32 cellular contexts compared by ENCODE assay signal in the genomic region with DNA sequence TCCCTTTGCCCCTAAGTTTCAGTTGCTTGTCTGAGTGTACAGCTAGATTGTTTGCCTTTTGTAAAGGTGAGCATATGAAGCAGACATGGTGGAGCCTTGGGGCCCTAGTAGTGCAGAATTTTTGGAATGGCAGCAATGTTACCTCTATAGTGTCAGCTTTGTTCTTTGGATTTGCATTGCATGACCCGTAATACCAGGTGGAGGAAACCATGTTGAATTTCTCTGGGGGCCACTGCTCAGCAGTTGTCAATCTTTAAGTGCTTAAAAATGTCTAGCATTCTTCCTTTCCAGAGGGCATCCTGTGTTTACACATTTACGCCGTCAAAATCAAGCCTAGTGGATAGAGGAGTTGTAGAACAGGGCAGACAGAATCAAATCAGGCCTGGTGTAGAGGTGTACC.
"Had no signal": no experiment of that assay in that cellular context is flagged by ENCODE, and none has a peak within 500 bp of the region (broad histone marks: within the 10 kb centered on the region; RNA-seq: fewer than 3 reads in every experiment).

No MANE protein-coding gene starts in this region.

- H3K4me2 ChIP-seq: KMS-11, PC-9 had no signal

- H3K36me3 Mint-ChIP-seq: activated naive CD8-positive, alpha-beta T cell treated with anti-CD3 and anti-CD28 coated beads for 36 hours had no signal

- H3K9me3 Mint-ChIP-seq: activated naive CD8-positive, alpha-beta T cell treated with anti-CD3 and anti-CD28 coated beads for 36 hours; activated T-helper 17 cell treated with anti-CD3 and anti-CD28 coated beads, Interleukin-2, amount 50 U/mL, for 72 hours; central memory CD8-positive, alpha-beta T cell had no signal

- H3K27ac Mint-ChIP-seq: activated CD4-positive, alpha-beta T cell treated with anti-CD3 and anti-CD28 coated beads, Interleukin-2, amount 10 ng/mL, durations not matched to agents 24 days and 14 days; activated CD8-positive, alpha-beta T cell treated with anti-CD3 and anti-CD28 coated beads for 36 hours; activated naive CD8-positive, alpha-beta T cell treated with anti-CD3 and anti-CD28 coated beads for 36 hours; activated T-cell treated with anti-CD3 and anti-CD28 coated beads, Interleukin-2, amount 50 U/mL, for 72 hours; activated T-helper 17 cell treated with anti-CD3 and anti-CD28 coated beads, Interleukin-2, amount 50 U/mL, for 72 hours had no signal

- ATAC-seq: activated CD8-positive, alpha-beta T cell treated with anti-CD3 and anti-CD28 coated beads for 36 hours; activated T-cell treated with anti-CD3 and anti-CD28 coated beads, Interleukin-2, amount 50 U/mL, for 72 hours; activated T-helper 17 cell treated with anti-CD3 and anti-CD28 coated beads, Interleukin-2, amount 50 U/mL, for 72 hours; Right ventricle myocardium inferior had no signal

- H2AFZ ChIP-seq: PC-9 had no signal

- H3K27ac ChIP-seq: cardiac muscle cell, KMS-11, PC-9, RWPE1, WERI-Rb-1 had no signal

- H3K4me3 ChIP-seq: cardiac muscle cell, PC-9 had no signal

- H3K9ac ChIP-seq: KMS-11 had no signal

- H3K4me3 Mint-ChIP-seq: activated CD4-positive, alpha-beta T cell treated with anti-CD3 and anti-CD28 coated beads, Interleukin-2, amount 10 ng/mL, durations not matched to agents 24 days and 14 days; activated CD8-positive, alpha-beta T cell treated with anti-CD3 and anti-CD28 coated beads for 36 hours; activated naive CD8-positive, alpha-beta T cell treated with anti-CD3 and anti-CD28 coated beads for 36 hours; activated T-cell treated with anti-CD3 and anti-CD28 coated beads, Interleukin-2, amount 50 U/mL, for 72 hours; activated T-helper 17 cell treated with anti-CD3 and anti-CD28 coated beads, Interleukin-2, amount 50 U/mL, for 72 hours; central memory CD8-positive, alpha-beta T cell had no signal

- H3K36me3 ChIP-seq: cardiac muscle cell, WERI-Rb-1 had no signal

- H3K4me1 Mint-ChIP-seq: activated CD4-positive, alpha-beta T cell treated with anti-CD3 and anti-CD28 coated beads, Interleukin-2, amount 10 ng/mL, durations not matched to agents 24 days and 14 days; activated naive CD8-positive, alpha-beta T cell treated with anti-CD3 and anti-CD28 coated beads for 36 hours; activated T-helper 17 cell treated with anti-CD3 and anti-CD28 coated beads, Interleukin-2, amount 50 U/mL, for 72 hours; central memory CD8-positive, alpha-beta T cell had no signal

- DNase-seq: activated CD4-positive, alpha-beta T cell treated with anti-CD3 and anti-CD28 coated beads, Interleukin-2, amount 10 ng/mL, durations not matched to agents 24 days and 14 days; activated CD4-positive, alpha-beta T cell treated with anti-CD3 and anti-CD28 coated beads, Interleukin-2, amount 50 U/mL, for 4 hours; activated CD8-positive, alpha-beta T cell treated with anti-CD3 and anti-CD28 coated beads for 36 hours; activated effector memory CD4-positive, alpha-beta T cell treated with anti-CD3 and anti-CD28 coated beads, Interleukin-2, amount 50 U/mL, for 16 hours; activated naive CD4-positive, alpha-beta T cell; activated naive CD4-positive, alpha-beta T cell treated with anti-CD3 and anti-CD28 coated beads, Interleukin-2, amount 50 U/mL, for 16 hours; activated naive CD8-positive, alpha-beta T cell treated with anti-CD3 and anti-CD28 coated beads for 36 hours; activated T-cell treated with anti-CD3 and anti-CD28 coated beads, Interleukin-2, amount 50 U/mL, for 1 hour; activated T-cell treated with anti-CD3 and anti-CD28 coated beads, Interleukin-2, amount 50 U/mL, for 72 hours; amniotic stem cell; aorta; NCI-H1417; NCI-H146; NCI-H187 treated with DMSO at 0.1 percent for 48 hours; NCI-H2081; NCI-H2171; NCI-H510A; NCI-H526; NCI-H748 treated with DMSO at 0.1 percent for 48 hours; NK-92 treated with Interleukin-12 subunit alpha and Interleukin-12 subunit beta, amount 100 ng/mL, for 24 hours; PC-9; SW 1271; T-helper 1 cell; T-helper 2 cell; T-helper 9 cell; WERI-Rb-1 had no signal

- H3K27me3 ChIP-seq: cardiac muscle cell had no signal
